Comparison of ENCODE assay signal across 10 cellular contexts in the genomic region with DNA sequence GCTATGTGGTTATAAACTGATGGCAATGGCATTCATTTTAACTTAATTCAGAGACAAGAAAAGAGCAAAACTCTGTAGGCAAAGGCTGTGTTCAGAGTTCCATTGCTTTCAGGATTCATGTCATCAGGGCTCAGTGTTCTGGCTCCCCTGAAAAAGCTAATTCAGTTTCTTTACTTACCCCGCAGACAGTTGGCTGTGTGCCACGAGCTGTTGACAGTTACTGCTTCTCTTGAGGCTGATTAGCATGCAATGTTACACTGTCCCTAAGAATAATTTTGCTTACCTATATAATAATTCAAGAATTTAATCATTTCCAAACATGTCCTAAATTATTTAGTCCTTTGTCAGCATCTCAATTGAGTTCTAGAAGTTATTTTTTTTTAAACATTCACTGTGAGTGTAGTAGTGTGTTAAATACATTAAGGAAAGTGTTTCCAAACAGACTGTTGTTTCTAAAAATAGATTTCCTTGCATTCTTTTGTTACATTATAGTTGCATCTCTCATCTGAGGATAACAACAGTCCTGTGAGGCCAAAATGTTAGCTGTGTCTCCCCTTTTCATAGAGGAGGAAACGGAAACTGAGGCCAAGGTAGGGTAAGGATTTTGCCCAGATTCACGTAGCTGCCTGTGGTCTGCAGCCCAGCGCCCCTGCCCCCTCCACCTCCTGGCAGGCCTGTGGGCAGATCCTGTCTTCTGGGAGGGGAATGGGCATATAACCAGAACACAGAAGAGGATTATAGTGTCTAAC.
DNase-seq lines count a peak whose midpoint lies in the region; ATAC-seq, FAIRE-seq and TF ChIP-seq lines count a peak whose summit lies in the region.
"Had no signal": no experiment of that assay in that cellular context is flagged by ENCODE, and none has a peak within 500 bp of the region (broad histone marks: within the 10 kb centered on the region; RNA-seq: fewer than 3 reads in every experiment).

No MANE protein-coding gene starts in this region.

- H3K27ac ChIP-seq in A549 (no peak overlapping the region), left ventricle myocardium inferior (replicated peaks) (no peak overlapping the region)

- WGBS in A549 (ENCODE audit: missing lambda C conversion rate), result 41% methylated on average over 5 of the region's 5 CpGs

- DNase-seq in A549 (ENCODE audit: low read depth in 1 of 2, low spot score in 1 of 2), result no peak
- peak; percentile 27 for DNase-seq in KBM-7
- DNase-seq in SHP77 (lab: John Stamatoyannopoulos, UW), result peak; percentile 70
- peak; percentile 54 for DNase-seq in left ventricle myocardium inferior
- DNase-seq in KG1 (lab: John Stamatoyannopoulos, UW), result no peak
- DNase-seq: natural killer cell had no signal

- H3K27me3 ChIP-seq in left ventricle myocardium inferior (ENCODE audit: low read depth), result no peaks in the 10 kb centered on the region

- TF ChIP-seq EP300 in A549 (IDR thresholded peaks at IDR 0.05), result no peak

- intact Hi-C loops in left ventricle myocardium inferior (cut with micrococcal nuclease), result no loop called here

- H3K4me1 ChIP-seq in A549, result peaks cover 31% of the 10 kb centered on the region
- peaks cover 62% of the 10 kb centered on the region for H3K4me1 ChIP-seq in left ventricle myocardium inferior

- POLR2A ChIA-PET in A549 (lab: Yijun Ruan, JAX), result no interaction called here

- TF ChIP-seq RAD21 in A549 (conservative IDR thresholded peaks at IDR 0.05 in 1 of 2, IDR thresholded peaks at IDR 0.05 in 1 of 2), result no peak

- TF ChIP-seq CTCF in A549 (IDR thresholded peaks at IDR 0.05), result no peak
- TF ChIP-seq CTCF in left ventricle myocardium inferior (IDR thresholded peaks at IDR 0.05; ENCODE audit: borderline replicate concordance), result no peak

- H3K9me3 ChIP-seq in A549 (no peaks in the 10 kb centered on the region), left ventricle myocardium inferior (replicated peaks) (no peaks in the 10 kb centered on the region)
- H3K9me3 ChIP-seq: HAP-1 had no signal

- no peaks in the 10 kb centered on the region for H3K36me3 ChIP-seq in left ventricle myocardium inferior
- H3K36me3 ChIP-seq: HAP-1 had no signal

- H3K4me3 ChIP-seq in A549 (no peak overlapping the region), left ventricle myocardium inferior (no peak overlapping the region)
- H3K4me3 ChIP-seq: HAP-1 had no signal

- peak; percentile 7 for FAIRE-seq in A549 (lab: Jason Lieb, UNC)

- CTCF ChIA-PET in A549 (lab: Yijun Ruan, JAX), result no interaction called here

- in situ Hi-C loops in KBM-7 (cut with MboI; ENCODE audit: low pct_unique_long_range_greater_than_20kb, low sequenced_read_pairs), result no loop called here

- ATAC-seq in A549, result no peak
- ATAC-seq in HG02852 (IDR thresholded peaks at IDR 0.05; ENCODE audit: unreplicated experiment), result no peak
- ATAC-seq in HG03432 (IDR thresholded peaks at IDR 0.05; ENCODE audit: unreplicated experiment), result no peak
- no peak for ATAC-seq in GM18870 (IDR thresholded peaks at IDR 0.05; ENCODE audit: unreplicated experiment)

- H3K4me2 ChIP-seq in A549, result peak overlapping the region; percentile 15; the same call in 1 of the 3 replicates

- TF ChIP-seq POLR2A in A549 (IDR thresholded peaks at IDR 0.05; ENCODE audit: low read length), result no peak

TF ChIP-seq in A549, 52 proteins besides CTCF, POLR2A, EP300 and RAD21:
- no peak for TF ChIP-seq NR3C1 (IDR thresholded peaks at IDR 0.05)
- TF ChIP-seq ELK1 (IDR thresholded peaks at IDR 0.05; ENCODE audit: low read depth, low read length), result no peak
- no peak for TF ChIP-seq HDAC2 (IDR thresholded peaks at IDR 0.05)
- TF ChIP-seq PHF8 (IDR thresholded peaks at IDR 0.05; ENCODE audit: borderline replicate concordance, low read depth), result no peak
- no peak for TF ChIP-seq CBX8 (IDR thresholded peaks at IDR 0.05)
- TF ChIP-seq RFX5 (IDR thresholded peaks at IDR 0.05), result no peak

Comparison
In these comparisons a context has a peak if more than half of its experiments do, and no peak if none do; other contexts are left out.
1. DNase-seq: peak in KBM-7 (single experiment), SHP77 (2 of 2) and left ventricle myocardium inferior (single experiment); none in A549 (0 of 2) and KG1 (single experiment).